In the genomic region with DNA sequence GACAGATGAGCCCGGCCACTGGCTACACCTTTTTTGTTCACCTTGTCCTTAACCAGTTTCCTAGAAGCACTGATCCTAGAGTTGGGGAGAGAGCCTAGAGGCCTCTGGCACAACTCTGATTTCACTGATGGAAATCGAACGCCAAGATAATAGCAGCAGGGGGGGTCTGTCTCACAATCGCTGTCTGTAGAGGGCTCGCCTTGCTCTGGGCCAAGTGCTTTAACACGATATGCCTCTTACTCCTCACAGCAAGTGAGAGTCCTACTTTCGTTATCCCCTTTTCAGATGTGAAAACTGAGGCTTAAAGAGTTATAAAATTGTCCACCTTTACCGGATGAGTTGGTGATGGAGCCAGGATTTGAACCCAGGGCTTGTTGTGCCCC, we compare ENCODE assay signal across 9 cellular contexts. TPM values are rescaled to one million over a fixed set of nuclear protein-coding genes. Genes with fewer than 3 reads are reported as not detected.
DNase-seq lines count a peak whose midpoint lies in the region; ATAC-seq, FAIRE-seq and TF ChIP-seq lines count a peak whose summit lies in the region.
"Had no signal": no experiment of that assay in that cellular context is flagged by ENCODE, and none has a peak within 500 bp of the region (broad histone marks: within the 10 kb centered on the region; RNA-seq: fewer than 3 reads in every experiment).

No MANE protein-coding gene starts in this region.

- intact Hi-C loops in activated naive CD4-positive, alpha-beta T cell treated with anti-CD3 and anti-CD28 coated beads for 36 hours (cut with micrococcal nuclease), result loop anchor here (10.0 kb wide), 1 partner anchor 1145 kb away; no protein-coding TSS in a partner anchor
- intact Hi-C loops in GM12878 (cut with micrococcal nuclease; ENCODE audit: unreplicated experiment), result loop anchor here (10.0 kb wide), 2 partner anchors 415 to 1815 kb away; a partner anchor contains a TSS
- intact Hi-C loops in transverse colon (cut with DNase I; ENCODE audit: low total_unique reads), result no loop called here

- no peak for FAIRE-seq in GM12878 (lab: Jason Lieb, UNC)

- H2AFZ ChIP-seq in GM12878 (ENCODE audit: control insufficient read depth, low read depth, low read length), result no peak overlapping the region

- POLR2A ChIA-PET in GM12878 (lab: Charles Lee), result interaction anchor here (1.3 to 14.0 kb wide), 4 partner anchors 13 to 42 kb away, joined by 3 to 174 read pairs (median 59); a partner anchor contains a TSS

- CTCF ChIA-PET in activated naive CD4-positive, alpha-beta T cell treated with anti-CD3 and anti-CD28 coated beads for 36 hours (lab: Charles Lee), result interaction anchor here (0.9 kb wide), 1 partner anchor 27 kb away, joined by 4 read pairs; no protein-coding TSS in a partner anchor
- CTCF ChIA-PET in GM12878 (lab: Yijun Ruan, JAX), result interaction anchor here (1.6 kb wide), 1 partner anchor 14 kb away, joined by 5 read pairs; no protein-coding TSS in a partner anchor

- H3K9me3 ChIP-seq in GM12878 (replicated peaks; ENCODE audit: control insufficient read depth, insufficient read depth, low read length) (no peaks in the 10 kb centered on the region), transverse colon (no peaks in the 10 kb centered on the region)

- H3K27me3 Mint-ChIP-seq in activated naive CD4-positive, alpha-beta T cell treated with anti-CD3 and anti-CD28 coated beads for 36 hours (ENCODE audit: low read depth), result no peaks in the 10 kb centered on the region

- no peak for TF ChIP-seq CTCF in GM12878 (IDR thresholded peaks at IDR 0.05 in 2 of 3, conservative IDR thresholded peaks at IDR 0.05 in 1 of 3; ENCODE audit: control insufficient read depth in 2 of 3, extremely low read depth in 1 of 3, insufficient read depth in 1 of 3, low read depth in 3 of 3, low read length in 3 of 3)
- no peak for TF ChIP-seq CTCF in transverse colon (IDR thresholded peaks at IDR 0.05)

- peak overlapping the region; percentile 47 for H3K9ac ChIP-seq in GM12878 (ENCODE audit: control insufficient read depth, insufficient read depth, low read length)

- H3K4me3 ChIP-seq in GM12878 (peak overlapping the region; percentile 78), transverse colon (peak overlapping the region; percentile 39 to 80 (median 64))

- H3K27ac Mint-ChIP-seq in activated naive CD4-positive, alpha-beta T cell treated with anti-CD3 and anti-CD28 coated beads for 36 hours, result no peak overlapping the region

- H3K4me2 ChIP-seq in GM12878 (ENCODE audit: control insufficient read depth, insufficient read depth), result peak overlapping the region; percentile 82

- H3K4me3 Mint-ChIP-seq in activated naive CD4-positive, alpha-beta T cell treated with anti-CD3 and anti-CD28 coated beads for 36 hours, result peak overlapping the region; percentile 80

- SMC1A ChIA-PET in GM12878 (lab: Charles Lee; ENCODE audit: uncharacterized antibody, unreplicated experiment), result interaction anchor here (2.0 to 9.3 kb wide), 4 partner anchors 13 to 44 kb away, joined by 6 to 147 read pairs (median 50); no protein-coding TSS in a partner anchor

- BruUV-seq in GM12878 (replicated peaks; lab: Mats Ljungman, UMichigan), result no TSS peak

- no peaks in the 10 kb centered on the region for H4K20me1 ChIP-seq in GM12878 (ENCODE audit: control insufficient read depth, insufficient read depth)

- in situ Hi-C loops in GM12878 (cut with MboI) (loop anchor here (10.0 to 25.0 kb wide), 2 partner anchors 1555 to 1798 kb away; a partner anchor contains a TSS), transverse colon (cut with MboI; ENCODE audit: low pct_ligation_motif_present in 1 of 4, low pct_unique_long_range_greater_than_20kb in 1 of 4, low sequenced_read_pairs in 3 of 4) (no loop called here)

- no peak for TF ChIP-seq RAD21 in GM12878 (IDR thresholded peaks at IDR 0.05; ENCODE audit: insufficient read depth, low read depth, low read length)

- peaks cover 16% of the 10 kb centered on the region for H3K4me1 Mint-ChIP-seq in activated naive CD4-positive, alpha-beta T cell treated with anti-CD3 and anti-CD28 coated beads for 36 hours (ENCODE audit: low read depth)

- RAD21 ChIA-PET in GM12878 (lab: Charles Lee; ENCODE audit: unreplicated experiment), result interaction anchor here (0.8 to 6.1 kb wide), 7 partner anchors 9 to 27 kb away, joined by 3 to 54 read pairs (median 6); no protein-coding TSS in a partner anchor

- TF ChIP-seq POLR2A in GM12878 (IDR thresholded peaks at IDR 0.05; ENCODE audit: low read depth, low read length) (no peak), transverse colon (IDR thresholded peaks at IDR 0.05) (no peak)

- peaks cover 2% of the 10 kb centered on the region for H3K9me3 Mint-ChIP-seq in activated naive CD4-positive, alpha-beta T cell treated with anti-CD3 and anti-CD28 coated beads for 36 hours

- WGBS in GM12878 (ENCODE audit: insufficient coverage, insufficient replicate concordance, low lambda C conversion rate, missing lambda C conversion rate), result 64% methylated on average over 8 of the region's 8 CpGs
- WGBS in transverse colon (ENCODE audit: low coverage in 1 of 2), 2 donors, result 29 to 40% methylated on average over 1 to 8 of the region's 8 CpGs

- peaks cover 8% of the 10 kb centered on the region for H3K36me3 Mint-ChIP-seq in activated naive CD4-positive, alpha-beta T cell treated with anti-CD3 and anti-CD28 coated beads for 36 hours (ENCODE audit: low read depth)

- H3K79me2 ChIP-seq in GM12878 (ENCODE audit: control insufficient read depth, insufficient read depth, low read length), result peaks cover 43% of the 10 kb centered on the region

- no peak for ATAC-seq in GM12878

- TF ChIP-seq EP300 in GM12878 (IDR thresholded peaks at IDR 0.05; ENCODE audit: borderline replicate concordance in 1 of 2, control insufficient read depth in 1 of 2, low read depth in 2 of 2, low read length in 2 of 2) (no peak), transverse colon (IDR thresholded peaks at IDR 0.05; ENCODE audit: low read depth) (no peak)

- H3K27ac ChIP-seq in GM12878 (ENCODE audit: control insufficient read depth, insufficient read depth), result peak overlapping the region; percentile 45; the same call in 1 of the 2 replicates
- H3K27ac ChIP-seq in transverse colon, result peak overlapping the region; percentile 89 to 96 (median 92)
- H3K27ac ChIP-seq: SK-N-MC had no signal

- H3K27me3 ChIP-seq in GM12878 (replicated peaks in 1 of 2; ENCODE audit: control insufficient read depth in 2 of 2, insufficient read depth in 2 of 2, low read length in 1 of 2) (no peaks in the 10 kb centered on the region), transverse colon (no peaks in the 10 kb centered on the region)

- peaks cover 50% of the 10 kb centered on the region for H3K4me1 ChIP-seq in GM12878 (ENCODE audit: control insufficient read depth, insufficient read depth, low read length)
- peaks cover 9 to 53% (median 35%) of the 10 kb centered on the region in 4 donors for H3K4me1 ChIP-seq in transverse colon

- DNase-seq in activated naive CD4-positive, alpha-beta T cell treated with anti-CD3 and anti-CD28 coated beads for 36 hours, result no peak
- no peak for DNase-seq in activated naive CD4-positive, alpha-beta T cell treated with Interleukin-2 at 50 U/mL for 16 hours
- DNase-seq in GM12878 (ENCODE audit: low read depth, low spot score) (no peak), medulla oblongata (ENCODE audit: extremely low spot score) (peak; percentile 35), transverse colon (no peak), COLO829 (ENCODE audit: low spot score) (no peak), NCI-H1694 (lab: John Stamatoyannopoulos, UW) (no peak), NCI-H82 treated with DMSO at 0.1 percent for 48 hours (lab: John Stamatoyannopoulos, UW; ENCODE audit: unreplicated experiment) (no peak)

- H3K36me3 ChIP-seq in GM12878 (ENCODE audit: control insufficient read depth in 2 of 2, insufficient read depth in 2 of 2, low read length in 1 of 2), result no peaks in the 10 kb centered on the region
- H3K36me3 ChIP-seq in transverse colon, result no peaks in the 10 kb centered on the region

RNA-seq across cellular contexts. Expression of a gene that starts 0.5 kb away (rescaled TPM):
- 1 to 10 TPM; 1.1 to 2.2 TPM for total RNA-seq in activated naive CD4-positive, alpha-beta T cell treated with anti-CD3 and anti-CD28 coated beads for 36 hours
- total RNA-seq in GM12878 (2013; cell fraction: nucleolus; rRNA removed), result 175 and 194 TPM in 2 replicates
- total RNA-seq in GM12878 (2014; rRNA removed), result 15.6 and 16.5 TPM in 2 replicates
- 10.9 and 11.9 TPM in 2 replicates for total RNA-seq in GM12878 (2014; rRNA removed; fragmentation: Illumina TruSeq; extraction: Trizol)
- 20.0 and 21.1 TPM in 2 replicates for total RNA-seq in GM12878 (2021)
- 9.8 TPM for polyA plus RNA-seq in GM12878 (2011; ENCODE audit: low read depth)
- polyA plus RNA-seq in GM12878 (2011; rRNA removed), result 50.8 and 71.1 TPM in 2 replicates
- polyA plus RNA-seq in GM12878 (2011; cell fraction: cytosol; rRNA removed), result 55.8 and 83.7 TPM in 2 replicates
- polyA plus RNA-seq in GM12878 (2011; cell fraction: nucleus; rRNA removed), result 307 and 389 TPM in 2 replicates
- 16.9 and 18.3 TPM in 2 replicates for polyA plus RNA-seq in GM12878 (2012)
- 6.3 and 10.7 TPM in 2 replicates for polyA plus RNA-seq in GM12878 (2014; fragmentation: Illumina TruSeq; extraction: Trizol)
- polyA plus RNA-seq in GM12878 (2014; fragmentation: Nextera tagmentation; extraction: Ambion mirVana), result 1 to 10 TPM; 3.7 to 4.0 TPM
- 17.1 and 19.4 TPM in 2 replicates for polyA plus RNA-seq in GM12878 (2014; rRNA removed)
- 10 to 100 TPM; 17.1 to 19.1 TPM for polyA plus RNA-seq in GM12878 (2016; fragmentation: Nextera tagmentation; extraction: Ambion mirVana)
- polyA minus RNA-seq in GM12878 (2011; rRNA and poly(A)+ RNA removed), result 45.6 and 75.7 TPM in 2 replicates
- 17.1 and 19.4 TPM in 2 replicates for polyA minus RNA-seq in GM12878 (2011; cell fraction: cytosol; rRNA and poly(A)+ RNA removed)
- polyA minus RNA-seq in GM12878 (2011; cell fraction: nucleus; rRNA and poly(A)+ RNA removed), result 66.4 and 98.8 TPM in 2 replicates
- 10 to 100 TPM; 26.8 to 37.8 (median 27.5) TPM for total RNA-seq in transverse colon

RNA-seq across cellular contexts. Expression of a gene that starts 18.5 kb away (rescaled TPM):
- total RNA-seq in activated naive CD4-positive, alpha-beta T cell treated with anti-CD3 and anti-CD28 coated beads for 36 hours, result 1 to 10 TPM; 2.4 to 3.2 TPM
- total RNA-seq in GM12878 (2013; cell fraction: nucleolus; rRNA removed), result 23.8 and 31.1 TPM in 2 replicates
- total RNA-seq in GM12878 (2014; rRNA removed) (7.8 and 8.4 TPM in 2 replicates), GM12878 (2014; rRNA removed; fragmentation: Illumina TruSeq; extraction: Trizol) (5.6 and 5.7 TPM in 2 replicates), GM12878 (2021) (8.6 and 8.9 TPM in 2 replicates), transverse colon (100 to 1,000 TPM in 2 of 4 donors, 10 to 100 TPM in 2; 14.6 to 109 (median 76.6) TPM)
- polyA plus RNA-seq in GM12878 (2011; ENCODE audit: low read depth), result 1.2 TPM
- polyA plus RNA-seq in GM12878 (2011; rRNA removed) (2.4 and 4.5 TPM in 2 replicates), GM12878 (2014; fragmentation: Illumina TruSeq; extraction: Trizol) (3.8 and 6.1 TPM in 2 replicates), GM12878 (2014; fragmentation: Nextera tagmentation; extraction: Ambion mirVana) (1 to 10 TPM; 1.7 to 1.8 TPM), GM12878 (2014; rRNA removed) (8.5 TPM in 2 replicates), GM12878 (2016; fragmentation: Nextera tagmentation; extraction: Ambion mirVana) (10 to 100 TPM; 11.0 to 12.1 TPM)
- 5.2 and 6.2 TPM in 2 replicates for polyA plus RNA-seq in GM12878 (2011; cell fraction: cytosol; rRNA removed)
- polyA plus RNA-seq in GM12878 (2011; cell fraction: nucleus; rRNA removed), result 3.0 and 3.7 TPM in 2 replicates
- polyA plus RNA-seq in GM12878 (2012), result 2.1 and 4.4 TPM in 2 replicates
- polyA minus RNA-seq in GM12878 (2011; rRNA and poly(A)+ RNA removed), result 6.1 and 8.3 TPM in 2 replicates
- polyA minus RNA-seq in GM12878 (2011; cell fraction: cytosol; rRNA and poly(A)+ RNA removed), result 2.6 and 3.1 TPM in 2 replicates
- polyA minus RNA-seq in GM12878 (2011; cell fraction: nucleus; rRNA and poly(A)+ RNA removed), result 8.7 and 10.1 TPM in 2 replicates

RNA-seq across cellular contexts. Expression of a gene that starts 40.6 kb away (rescaled TPM):
- total RNA-seq in activated naive CD4-positive, alpha-beta T cell treated with anti-CD3 and anti-CD28 coated beads for 36 hours, result 10 to 100 TPM; 18.7 to 19.5 TPM
- 15.8 and 16.7 TPM in 2 replicates for total RNA-seq in GM12878 (2013; cell fraction: nucleolus; rRNA removed)
- 31.1 and 42.1 TPM in 2 replicates for total RNA-seq in GM12878 (2014; rRNA removed)
- total RNA-seq in GM12878 (2014; rRNA removed; fragmentation: Illumina TruSeq; extraction: Trizol), result 44.2 and 44.5 TPM in 2 replicates
- 31.1 and 34.7 TPM in 2 replicates for total RNA-seq in GM12878 (2021)
- polyA plus RNA-seq in GM12878 (2011; ENCODE audit: low read depth), result 20.2 TPM
- 33.1 and 49.3 TPM in 2 replicates for polyA plus RNA-seq in GM12878 (2011; rRNA removed)
- polyA plus RNA-seq in GM12878 (2011; cell fraction: cytosol; rRNA removed), result 10.8 and 12.9 TPM in 2 replicates
- polyA plus RNA-seq in GM12878 (2011; cell fraction: nucleus; rRNA removed), result 11.1 and 11.3 TPM in 2 replicates
- 21.5 and 21.7 TPM in 2 replicates for polyA plus RNA-seq in GM12878 (2012)
- 43.4 and 59.1 TPM in 2 replicates for polyA plus RNA-seq in GM12878 (2014; fragmentation: Illumina TruSeq; extraction: Trizol)
- 10 to 100 TPM; 47.4 to 74.4 TPM for polyA plus RNA-seq in GM12878 (2014; fragmentation: Nextera tagmentation; extraction: Ambion mirVana)
- 26.7 and 32.3 TPM in 2 replicates for polyA plus RNA-seq in GM12878 (2014; rRNA removed)
- 10 to 100 TPM; 47.2 to 48.4 TPM for polyA plus RNA-seq in GM12878 (2016; fragmentation: Nextera tagmentation; extraction: Ambion mirVana)
- polyA minus RNA-seq in GM12878 (2011; rRNA and poly(A)+ RNA removed), result 8.3 and 8.7 TPM in 2 replicates
- polyA minus RNA-seq in GM12878 (2011; cell fraction: cytosol; rRNA and poly(A)+ RNA removed), result 4.4 and 5.1 TPM in 2 replicates
- 5.2 and 6.5 TPM in 2 replicates for polyA minus RNA-seq in GM12878 (2011; cell fraction: nucleus; rRNA and poly(A)+ RNA removed)
- total RNA-seq in transverse colon, result 10 to 100 TPM in 1 of 4 donors, 1 to 10 TPM in 3; 4.6 to 14.3 (median 9.5) TPM

RNA-seq across cellular contexts. Expression of a gene that starts 49.0 kb away (rescaled TPM):
- total RNA-seq in activated naive CD4-positive, alpha-beta T cell treated with anti-CD3 and anti-CD28 coated beads for 36 hours, result not detected
- not detected in 2 replicates for total RNA-seq in GM12878 (2013; cell fraction: nucleolus; rRNA removed)
- total RNA-seq in GM12878 (2014; rRNA removed) (not detected in 2 replicates), GM12878 (2014; rRNA removed; fragmentation: Illumina TruSeq; extraction: Trizol) (not detected in 2 replicates), GM12878 (2021) (not detected in 2 replicates), transverse colon (10 to 100 TPM in 3 of 4 donors, 1 to 10 TPM in 1; 9.5 to 49.4 (median 16.5) TPM)
- polyA plus RNA-seq in GM12878 (2011; ENCODE audit: low read depth), result not detected
- polyA plus RNA-seq in GM12878 (2011; rRNA removed) (0.07 and 0.12 TPM in 2 replicates), GM12878 (2014; fragmentation: Illumina TruSeq; extraction: Trizol) (not detected in 2 replicates), GM12878 (2014; fragmentation: Nextera tagmentation; extraction: Ambion mirVana) (not detected), GM12878 (2014; rRNA removed) (not detected in 2 replicates), GM12878 (2016; fragmentation: Nextera tagmentation; extraction: Ambion mirVana) (not detected)
- 0.21 and 0.32 TPM in 2 replicates for polyA plus RNA-seq in GM12878 (2011; cell fraction: cytosol; rRNA removed)
- 0.28 and 0.42 TPM in 2 replicates for polyA plus RNA-seq in GM12878 (2011; cell fraction: nucleus; rRNA removed)
- polyA plus RNA-seq in GM12878 (2012), result 0.08 TPM in 1 of 2 replicates, not detected in the other
- polyA minus RNA-seq in GM12878 (2011; rRNA and poly(A)+ RNA removed), result 0.29 and 0.41 TPM in 2 replicates
- not detected in 2 replicates for polyA minus RNA-seq in GM12878 (2011; cell fraction: cytosol; rRNA and poly(A)+ RNA removed)
- 0.12 TPM in 1 of 2 replicates, not detected in the other for polyA minus RNA-seq in GM12878 (2011; cell fraction: nucleus; rRNA and poly(A)+ RNA removed)
